ENCODE assay signal across 8 cellular contexts in genomic region chr3:18444597-18445420, GRCh38. TPM values are rescaled to one million over a fixed set of nuclear protein-coding genes. Genes with fewer than 3 reads are reported as not detected.
DNase-seq lines count a peak whose midpoint lies in the region; ATAC-seq and TF ChIP-seq lines count a peak whose summit lies in the region.

No MANE protein-coding gene starts in this region.

- intact Hi-C loops in gastrocnemius medialis (cut with DNase I; ENCODE audit: low total_unique reads): loop anchor here (2.0 kb wide), 2 partner anchors 20 to 54 kb away; partner anchors contain the start of gene SATB1

- H3K9ac ChIP-seq in HUES64 (ENCODE audit: low read depth, low read length) (peak overlapping the region; percentile 78), adipocyte (ENCODE audit: low read length) (peak overlapping the region; percentile 42)

- no peak for TF ChIP-seq POLR2A in gastrocnemius medialis (IDR thresholded peaks at IDR 0.05)

- H3K9me3 ChIP-seq in HUES64 (ENCODE audit: insufficient read depth, low read depth, low read length): peaks cover 7% of the 10 kb centered on the region; the same call in 1 of the 2 replicates
- peaks cover 11% of the 10 kb centered on the region for H3K9me3 ChIP-seq in adipocyte (ENCODE audit: control insufficient read depth, low read length)
- H3K9me3 ChIP-seq in hepatocyte (ENCODE audit: low read depth): no peaks in the 10 kb centered on the region
- H3K9me3 ChIP-seq in gastrocnemius medialis: no peaks in the 10 kb centered on the region

- H3K4me2 ChIP-seq in hepatocyte: peak overlapping the region; percentile 97

- no peaks in the 10 kb centered on the region for H3K79me2 ChIP-seq in hepatocyte

- peaks cover 24% of the 10 kb centered on the region for H3K4me1 ChIP-seq in HUES64 (ENCODE audit: insufficient read depth, low read length)
- peaks cover 11% of the 10 kb centered on the region for H3K4me1 ChIP-seq in adipocyte (ENCODE audit: control insufficient read depth, insufficient read depth, low read length)
- peaks cover 15% of the 10 kb centered on the region for H3K4me1 ChIP-seq in hepatocyte (ENCODE audit: insufficient read depth)
- peaks cover 9 to 22% of the 10 kb centered on the region in 2 donors for H3K4me1 ChIP-seq in gastrocnemius medialis

- TF ChIP-seq CTCF in hepatocyte (IDR thresholded peaks at IDR 0.05; ENCODE audit: poor library complexity): peak; percentile 28
- TF ChIP-seq CTCF in gastrocnemius medialis (IDR thresholded peaks at IDR 0.05 in 4 of 5, conservative IDR thresholded peaks at IDR 0.05 in 1 of 5): peak in 4 of 5 experiments; percentile 57 to 77 (median 68)

- H3K27me3 ChIP-seq in HUES64 (ENCODE audit: insufficient read depth, low read length): peaks cover 58% of the 10 kb centered on the region
- H3K27me3 ChIP-seq in adipocyte (replicated peaks; ENCODE audit: control insufficient read depth, insufficient read depth, low read length): peaks cover 25% of the 10 kb centered on the region
- H3K27me3 ChIP-seq in hepatocyte: peaks cover 54% of the 10 kb centered on the region
- peaks cover 29 to 42% (median 33%) of the 10 kb centered on the region in 3 donors for H3K27me3 ChIP-seq in gastrocnemius medialis

- H2AFZ ChIP-seq in hepatocyte: peak overlapping the region; percentile 88

- in situ Hi-C loops in Caki2 (cut with HindIII; ENCODE audit: low pct_unique_long_range_greater_than_20kb, low sequenced_read_pairs): no loop called here
- in situ Hi-C loops in gastrocnemius medialis (cut with MboI; ENCODE audit: low sequenced_read_pairs in 4 of 4): no loop called here

- H3K4me3 ChIP-seq in HUES64 (ENCODE audit: low read length) (peak overlapping the region; percentile 74), adipocyte (ENCODE audit: low read length) (peak overlapping the region; percentile 83), hepatocyte (peak overlapping the region; percentile 49), gastrocnemius medialis (peak overlapping the region; percentile 64 to 72 (median 68))

- H3K27ac ChIP-seq in HUES64 (ENCODE audit: low read depth, low read length) (no peak overlapping the region), hepatocyte (no peak overlapping the region), gastrocnemius medialis (peak overlapping the region in 2 of 4 donors; percentile 5 to 41)

- DNase-seq in Caki2 (ENCODE audit: low read depth) (peak; percentile 36), SW 1271 (lab: John Stamatoyannopoulos, UW) (peak; percentile 24 to 46), adipocyte (ENCODE audit: low read depth) (peak; percentile 92), hepatocyte (ENCODE audit: low spot score) (peak; percentile 89), gastrocnemius medialis (peak in 1 of 2 donors; percentile 25), kidney glomerular epithelial cell (lab: John Stamatoyannopoulos, UW) (no peak)

- ATAC-seq in GM21360 (IDR thresholded peaks at IDR 0.05; ENCODE audit: unreplicated experiment) (peak; percentile 97), gastrocnemius medialis (peak; percentile 93 to 94)

- no peaks in the 10 kb centered on the region for H4K20me1 ChIP-seq in hepatocyte (ENCODE audit: insufficient read depth, poor library complexity, severe bottlenecking)

- no peaks in the 10 kb centered on the region for H3K9me2 ChIP-seq in hepatocyte (replicated peaks; ENCODE audit: insufficient read depth)

- WGBS in HUES64: under 1% methylated on average over 98 of the region's 116 CpGs
- under 1% methylated on average over 61 of the region's 116 CpGs for WGBS in hepatocyte (ENCODE audit: low lambda C conversion rate, missing lambda C conversion rate)

- H3K36me3 ChIP-seq in HUES64 (ENCODE audit: insufficient read depth, low read length) (no peaks in the 10 kb centered on the region), adipocyte (ENCODE audit: control insufficient read depth, insufficient read depth, low read length, severe bottlenecking) (no peaks in the 10 kb centered on the region), hepatocyte (replicated peaks; ENCODE audit: insufficient read depth, low read depth) (no peaks in the 10 kb centered on the region), gastrocnemius medialis (no peaks in the 10 kb centered on the region)

RNA-seq across cellular contexts. Expression of gene SATB1, which starts 19.7 kb away (rescaled TPM):
- total RNA-seq in Caki2 (2014; rRNA removed; shearing (Covaris generic); ENCODE audit: low replicate concordance): not detected in 2 replicates
- 13.3 TPM for polyA plus RNA-seq in HUES64 (2013, experiment 1 of 2)
- polyA plus RNA-seq in HUES64 (2013, experiment 2 of 2): 19.4 TPM
- 26.4 and 30.7 TPM in 2 replicates for total RNA-seq in hepatocyte
- polyA plus RNA-seq in hepatocyte: 5.7 and 10.0 TPM in 2 replicates
- 10 to 100 TPM; 40.9 to 69.6 (median 41.7) TPM for total RNA-seq in gastrocnemius medialis

Comparison
In these comparisons a context has a peak if more than half of its experiments do, and no peak if none do; other contexts are left out.
1. RNA of gene SATB1, which starts 19.7 kb away (total RNA-seq): 40.9 to 69.6 TPM in gastrocnemius medialis and 26.4 to 30.7 TPM in hepatocyte; not detected in Caki2; every median in the first group is over 10 times any median in the second.
2. Peak in every context shown above with its lines, with median percentiles within 50 percentile points of each other: H3K4me3 ChIP-seq.